18 cellular contexts compared by ENCODE assay signal in genomic region chr6:131966443-131966842, GRCh38. TPM values are rescaled to one million over a fixed set of nuclear protein-coding genes. Genes with fewer than 3 reads are reported as not detected.
A peak's percentile ranks its signal among the peaks of the same experiment; 100 is the strongest.
DNase-seq lines count a peak whose midpoint lies in the region; ATAC-seq, FAIRE-seq and TF ChIP-seq lines count a peak whose summit lies in the region.
"Had no signal": no experiment of that assay in that cellular context is flagged by ENCODE, and none has a peak within 500 bp of the region (broad histone marks: within the 10 kb centered on the region; RNA-seq: fewer than 3 reads in every experiment).

No MANE protein-coding gene starts in this region.

- TF ChIP-seq POLR2A in HepG2 (IDR thresholded peaks at IDR 0.05; ENCODE audit: insufficient read depth in 1 of 2, low read depth in 2 of 2, low read length in 2 of 2) (no peak), right lobe of liver (IDR thresholded peaks at IDR 0.05) (no peak)

- no peaks in the 10 kb centered on the region for H3K9me3 ChIP-seq in HepG2 (ENCODE audit: low read length)
- H3K9me3 ChIP-seq in right lobe of liver: no peaks in the 10 kb centered on the region

- H3K9ac ChIP-seq in HepG2 (ENCODE audit: insufficient read depth, low read depth, low read length): no peak overlapping the region

- POLR2A ChIA-PET in HepG2 (lab: Yijun Ruan, JAX): interaction anchor here (1.8 kb wide), 1 partner anchor 15 kb away, joined by 8 read pairs; the partner anchor contains the start of gene CCN2

- H3K4me3 ChIP-seq in HepG2 (replicated peaks in 1 of 3; ENCODE audit: insufficient read depth in 1 of 3, low read depth in 2 of 3, low read length in 3 of 3) (no peak overlapping the region), right lobe of liver (no peak overlapping the region)
- H3K4me3 ChIP-seq: GM12878 had no signal

- TF ChIP-seq EP300 in HepG2 (IDR thresholded peaks at IDR 0.05; ENCODE audit: low read depth in 2 of 2, low read length in 2 of 2) (no peak), HepG2 (CRISPR knock-in tag; IDR thresholded peaks at IDR 0.05; ENCODE audit: borderline replicate concordance) (no peak)

- H4K20me1 ChIP-seq in HepG2 (ENCODE audit: insufficient read depth, low read length): no peaks in the 10 kb centered on the region

- no peak for TF ChIP-seq RAD21 in HepG2 (CRISPR knock-in tag; IDR thresholded peaks at IDR 0.05)

- BruUV-seq in HepG2 (replicated peaks; lab: Mats Ljungman, UMichigan): no TSS peak

- intact Hi-C loops in HepG2 (cut with micrococcal nuclease; ENCODE audit: unreplicated experiment): no loop called here
- intact Hi-C loops in right lobe of liver (cut with DNase I): no loop called here
- intact Hi-C loops in head of caudate nucleus (cut with DNase I): no loop called here

- no peaks in the 10 kb centered on the region for H3K79me2 ChIP-seq in HepG2 (ENCODE audit: insufficient read depth, low read length)

- CTCF ChIA-PET in HepG2 (lab: Yijun Ruan, JAX; ENCODE audit: low intra/inter-chr PET ratio, low total read pairs): no interaction called here

- H3K27me3 ChIP-seq in HepG2 (ENCODE audit: control insufficient read depth in 1 of 2, insufficient read depth in 2 of 2, low read length in 2 of 2) (no peaks in the 10 kb centered on the region), right lobe of liver (no peaks in the 10 kb centered on the region)

- no peak for FAIRE-seq in HepG2 (lab: Jason Lieb, UNC)
- FAIRE-seq: A204.1, GM12878 had no signal

- TF ChIP-seq CTCF in HepG2 (CRISPR knock-in tag; IDR thresholded peaks at IDR 0.05): no peak
- TF ChIP-seq CTCF in right lobe of liver (IDR thresholded peaks at IDR 0.05): no peak

- WGBS in HepG2 (ENCODE audit: low lambda C conversion rate): 77% methylated on average over 6 of the region's 6 CpGs
- WGBS in right lobe of liver (ENCODE audit: insufficient coverage, low coverage, low lambda C conversion rate, missing lambda C conversion rate): 81% methylated on average over 6 of the region's 6 CpGs

- H3K36me3 ChIP-seq in HepG2 (replicated peaks in 1 of 2; ENCODE audit: control insufficient read depth in 1 of 2, insufficient read depth in 2 of 2, low read length in 2 of 2) (no peaks in the 10 kb centered on the region), right lobe of liver (no peaks in the 10 kb centered on the region)

- ATAC-seq in HepG2 (no peak), right lobe of liver (no peak), GM19328 (IDR thresholded peaks at IDR 0.05; ENCODE audit: unreplicated experiment) (no peak), GM19395 (IDR thresholded peaks at IDR 0.05; ENCODE audit: unreplicated experiment) (no peak)
- ATAC-seq: GM12878, HCT116 had no signal

- in situ Hi-C loops in HepG2 (cut with HindIII; ENCODE audit: extremely low pct_ligation_motif_present, low pct_unique_long_range_greater_than_20kb): no loop called here

- DNase-seq in HepG2 (ENCODE audit: low spot score) (no peak), right lobe of liver (no peak), amniotic epithelial cell (ENCODE audit: low read depth) (peak; percentile 96), kidney tubule cell (ENCODE audit: low spot score) (peak; percentile 15), head of caudate nucleus (no peak), GOT3 (lab: John Stamatoyannopoulos, UW) (no peak)
- DNase-seq: activated CD4-positive, alpha-beta T cell treated with anti-CD3 and anti-CD28 coated beads for 48 hours; activated T-cell treated with anti-CD3 and anti-CD28 coated beads for 4 hours; CD4-positive, CD25-positive, alpha-beta regulatory T cell; cerebellar nuclear complex; occipital lobe; SHP77 had no signal

- H3K27ac ChIP-seq in HepG2 (ENCODE audit: extremely low read length, insufficient read depth, low read length) (no peak overlapping the region), right lobe of liver (no peak overlapping the region)

- H2AFZ ChIP-seq in HepG2 (ENCODE audit: low read length): no peak overlapping the region

- no peak overlapping the region for H3K4me2 ChIP-seq in HepG2 (ENCODE audit: low read depth, low read length)

- peaks cover 50% of the 10 kb centered on the region for H3K4me1 ChIP-seq in HepG2 (ENCODE audit: insufficient read depth, low read length)
- peaks cover 0 to 15% (median 3%) of the 10 kb centered on the region in 4 donors for H3K4me1 ChIP-seq in right lobe of liver

TF ChIP-seq in HepG2, 621 proteins besides CTCF, POLR2A, EP300 and RAD21 (continues in another document):
- TF ChIP-seq FOSL2 (CRISPR knock-in tag; IDR thresholded peaks at IDR 0.05) (peak; percentile 26; the same call in 1 of the 2 replicates), ZSCAN25 (CRISPR knock-in tag; IDR thresholded peaks at IDR 0.05) (no peak), ATM (IDR thresholded peaks at IDR 0.05; ENCODE audit: borderline replicate concordance) (no peak), ATF4 (CRISPR knock-in tag; IDR thresholded peaks at IDR 0.05) (no peak), CEBPB (IDR thresholded peaks at IDR 0.05; ENCODE audit: borderline replicate concordance, low read depth, low read length) (peak; percentile 27; the same call in 1 of the 2 replicates), TGIF2 (CRISPR knock-in tag; IDR thresholded peaks at IDR 0.05) (no peak), SIX1 (CRISPR knock-in tag; IDR thresholded peaks at IDR 0.05; ENCODE audit: borderline replicate concordance) (peak; percentile 58; the same call in 1 of the 2 replicates), UBTF (CRISPR knock-in tag; IDR thresholded peaks at IDR 0.05) (no peak), ZNF720 (CRISPR knock-in tag; IDR thresholded peaks at IDR 0.05) (no peak), ZNF616 (CRISPR knock-in tag; IDR thresholded peaks at IDR 0.05; ENCODE audit: low read depth) (no peak), SIX4 (CRISPR knock-in tag; IDR thresholded peaks at IDR 0.05) (0 out of 2 replicates have a peak, but pooled peaks have one; percentile 34)

RNA-seq across cellular contexts. Expression of gene CCN2, which starts 15.3 kb away (rescaled TPM):
- total RNA-seq in HepG2 (2016; rRNA removed; fragmentation: Illumina TruSeq; extraction: Trizol) (29.6 and 34.7 TPM in 2 replicates), right lobe of liver (10 to 100 TPM in 5 of 6 experiments, 1 to 10 TPM in 1; 3.4 to 82.9 (median 54.3) TPM)
- total RNA-seq in HepG2 (2016; cell fraction: cytosol; rRNA removed; fragmentation: Illumina TruSeq; extraction: Trizol; ENCODE audit: low read depth): 7.2 and 7.8 TPM in 2 replicates
- 27.0 and 36.5 TPM in 2 replicates for total RNA-seq in HepG2 (2016; cell fraction: insoluble cytoplasmic fraction; rRNA removed; fragmentation: Illumina TruSeq; extraction: Trizol)
- total RNA-seq in HepG2 (2016; cell fraction: membrane; rRNA removed; fragmentation: Illumina TruSeq; extraction: Trizol): 29.3 and 34.9 TPM in 2 replicates
- total RNA-seq in HepG2 (2016; cell fraction: nucleus; rRNA removed; fragmentation: Illumina TruSeq; extraction: Trizol): 91.2 and 104 TPM in 2 replicates
- polyA plus RNA-seq in HepG2 (2011; rRNA removed): 316 and 375 TPM in 2 replicates
- polyA plus RNA-seq in HepG2 (2011; cell fraction: cytosol; rRNA removed): 191 and 283 TPM in 2 replicates
- polyA plus RNA-seq in HepG2 (2011; cell fraction: nucleus; rRNA removed): 458 and 601 TPM in 2 replicates
- 765 and 789 TPM in 2 replicates for polyA plus RNA-seq in HepG2 (2012)
- polyA plus RNA-seq in HepG2 (2016; cell fraction: cytosol; fragmentation: Illumina TruSeq; extraction: Trizol; ENCODE audit: low read depth): 7.8 and 8.0 TPM in 2 replicates
- polyA plus RNA-seq in HepG2 (2016; cell fraction: insoluble cytoplasmic fraction; fragmentation: Illumina TruSeq; extraction: Trizol; ENCODE audit: low read depth): 36.0 and 46.4 TPM in 2 replicates
- 18.5 and 20.3 TPM in 2 replicates for polyA plus RNA-seq in HepG2 (2016; cell fraction: membrane; fragmentation: Illumina TruSeq; extraction: Trizol; ENCODE audit: low read depth)
- polyA plus RNA-seq in HepG2 (2016; cell fraction: nucleus; fragmentation: Illumina TruSeq; extraction: Trizol; ENCODE audit: insufficient read depth, low read depth): 252 and 258 TPM in 2 replicates
- polyA minus RNA-seq in HepG2 (2011; rRNA and poly(A)+ RNA removed; ENCODE audit: low replicate concordance): 0.21 and 276 TPM in 2 replicates
- polyA minus RNA-seq in HepG2 (2011; cell fraction: cytosol; rRNA and poly(A)+ RNA removed): 404 and 475 TPM in 2 replicates
- 171 and 228 TPM in 2 replicates for polyA minus RNA-seq in HepG2 (2011; cell fraction: nucleus; rRNA and poly(A)+ RNA removed)
- total RNA-seq: CD4-positive, CD25-positive, alpha-beta regulatory T cell had no signal
- polyA plus RNA-seq: CD4-positive, CD25-positive, alpha-beta regulatory T cell; IgD-negative memory B cell had no signal

Comparison
In these comparisons a context has a peak if more than half of its experiments do, and no peak if none do; other contexts are left out.
1. DNase-seq: peak in amniotic epithelial cell (single experiment) and kidney tubule cell (single experiment); none in HepG2 (single experiment), right lobe of liver (0 of 3), head of caudate nucleus (0 of 42) and GOT3 (single experiment).